ENCODE assay signal across 1 cellular context in the genomic region with DNA sequence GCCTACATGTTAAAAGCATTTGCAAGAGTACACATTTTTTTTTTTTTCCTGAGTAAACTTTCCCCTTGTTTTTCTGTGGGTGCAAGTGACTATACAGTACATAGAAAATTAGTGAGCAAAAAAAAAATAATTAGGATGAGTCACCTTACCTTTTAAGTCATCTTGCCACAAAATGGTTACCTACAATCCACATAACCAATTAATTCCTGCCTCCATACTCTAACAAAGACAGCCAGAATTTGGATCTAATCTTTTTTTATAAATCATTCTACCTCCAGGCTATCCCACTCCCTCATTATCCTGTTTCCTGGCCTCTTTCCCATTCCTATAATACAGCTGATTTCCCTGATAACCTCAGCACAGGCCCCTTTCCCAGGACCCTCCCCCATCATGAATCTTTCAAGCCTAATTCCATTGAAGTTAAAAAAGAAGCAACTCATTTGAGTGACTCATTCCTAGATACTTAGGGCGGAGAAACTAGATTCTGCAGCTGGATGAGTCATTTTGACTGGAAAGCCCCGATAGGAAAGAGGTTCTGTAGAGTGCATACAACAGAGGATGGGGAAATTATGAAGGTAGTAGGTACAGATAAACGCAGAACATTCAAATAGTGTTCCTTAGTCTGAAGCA.
TF ChIP-seq lines count a peak whose summit lies in the region.

No MANE protein-coding gene starts in this region.

TF ChIP-seq in GM12878, 131 proteins besides CTCF, POLR2A, EP300 and RAD21 (continued from another document and continues in another):
- TF ChIP-seq, protein P1, sequence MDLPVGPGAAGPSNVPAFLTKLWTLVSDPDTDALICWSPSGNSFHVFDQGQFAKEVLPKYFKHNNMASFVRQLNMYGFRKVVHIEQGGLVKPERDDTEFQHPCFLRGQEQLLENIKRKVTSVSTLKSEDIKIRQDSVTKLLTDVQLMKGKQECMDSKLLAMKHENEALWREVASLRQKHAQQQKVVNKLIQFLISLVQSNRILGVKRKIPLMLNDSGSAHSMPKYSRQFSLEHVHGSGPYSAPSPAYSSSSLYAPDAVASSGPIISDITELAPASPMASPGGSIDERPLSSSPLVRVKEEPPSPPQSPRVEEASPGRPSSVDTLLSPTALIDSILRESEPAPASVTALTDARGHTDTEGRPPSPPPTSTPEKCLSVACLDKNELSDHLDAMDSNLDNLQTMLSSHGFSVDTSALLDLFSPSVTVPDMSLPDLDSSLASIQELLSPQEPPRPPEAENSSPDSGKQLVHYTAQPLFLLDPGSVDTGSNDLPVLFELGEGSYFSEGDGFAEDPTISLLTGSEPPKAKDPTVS (IDR thresholded peaks at IDR 0.05; ENCODE audit: low read depth, low read length): no peak
- TF ChIP-seq ZNF384 (IDR thresholded peaks at IDR 0.05; ENCODE audit: borderline replicate concordance, low read depth, low read length) (peak; percentile 90), BMI1 (IDR thresholded peaks at IDR 0.05; ENCODE audit: borderline replicate concordance) (peak; percentile 82), ZNF217 (IDR thresholded peaks at IDR 0.05) (peak; percentile 59; the same call in 1 of the 2 replicates), YBX1 (IDR thresholded peaks at IDR 0.05) (no peak), CHD4 (IDR thresholded peaks at IDR 0.05) (no peak), ETV6 (conservative IDR thresholded peaks at IDR 0.05 in 1 of 2, IDR thresholded peaks at IDR 0.05 in 1 of 2; ENCODE audit: borderline replicate concordance in 1 of 2, low read depth in 1 of 2) (peak in 1 of 2 experiments; percentile 69; a peak in 1 of 4 replicates), POLR2AphosphoS2 (IDR thresholded peaks at IDR 0.05; ENCODE audit: low read depth, low read length) (no peak), ATF7 (IDR thresholded peaks at IDR 0.05; ENCODE audit: low read depth) (peak; percentile 86), IRF4 (IDR thresholded peaks at IDR 0.05; ENCODE audit: low read depth, low read length) (peak; percentile 96), SUZ12 (IDR thresholded peaks at IDR 0.05; ENCODE audit: unreplicated experiment) (no peak), TCF12 (IDR thresholded peaks at IDR 0.05; ENCODE audit: low read depth, low read length) (peak; percentile 81), EED (IDR thresholded peaks at IDR 0.05; ENCODE audit: low read depth) (peak; percentile 100), SUPT20H (IDR thresholded peaks at IDR 0.05; ENCODE audit: borderline replicate concordance, control insufficient read depth, low read depth, low read length) (no peak), BACH1 (IDR thresholded peaks at IDR 0.05; ENCODE audit: borderline replicate concordance) (peak; percentile 36; the same call in 1 of the 2 replicates), SIN3A (IDR thresholded peaks at IDR 0.05; ENCODE audit: low read depth, low read length) (no peak), FOS (IDR thresholded peaks at IDR 0.05; ENCODE audit: borderline replicate concordance, extremely low read depth, insufficient read length) (no peak)
- TF ChIP-seq, protein P2, sequence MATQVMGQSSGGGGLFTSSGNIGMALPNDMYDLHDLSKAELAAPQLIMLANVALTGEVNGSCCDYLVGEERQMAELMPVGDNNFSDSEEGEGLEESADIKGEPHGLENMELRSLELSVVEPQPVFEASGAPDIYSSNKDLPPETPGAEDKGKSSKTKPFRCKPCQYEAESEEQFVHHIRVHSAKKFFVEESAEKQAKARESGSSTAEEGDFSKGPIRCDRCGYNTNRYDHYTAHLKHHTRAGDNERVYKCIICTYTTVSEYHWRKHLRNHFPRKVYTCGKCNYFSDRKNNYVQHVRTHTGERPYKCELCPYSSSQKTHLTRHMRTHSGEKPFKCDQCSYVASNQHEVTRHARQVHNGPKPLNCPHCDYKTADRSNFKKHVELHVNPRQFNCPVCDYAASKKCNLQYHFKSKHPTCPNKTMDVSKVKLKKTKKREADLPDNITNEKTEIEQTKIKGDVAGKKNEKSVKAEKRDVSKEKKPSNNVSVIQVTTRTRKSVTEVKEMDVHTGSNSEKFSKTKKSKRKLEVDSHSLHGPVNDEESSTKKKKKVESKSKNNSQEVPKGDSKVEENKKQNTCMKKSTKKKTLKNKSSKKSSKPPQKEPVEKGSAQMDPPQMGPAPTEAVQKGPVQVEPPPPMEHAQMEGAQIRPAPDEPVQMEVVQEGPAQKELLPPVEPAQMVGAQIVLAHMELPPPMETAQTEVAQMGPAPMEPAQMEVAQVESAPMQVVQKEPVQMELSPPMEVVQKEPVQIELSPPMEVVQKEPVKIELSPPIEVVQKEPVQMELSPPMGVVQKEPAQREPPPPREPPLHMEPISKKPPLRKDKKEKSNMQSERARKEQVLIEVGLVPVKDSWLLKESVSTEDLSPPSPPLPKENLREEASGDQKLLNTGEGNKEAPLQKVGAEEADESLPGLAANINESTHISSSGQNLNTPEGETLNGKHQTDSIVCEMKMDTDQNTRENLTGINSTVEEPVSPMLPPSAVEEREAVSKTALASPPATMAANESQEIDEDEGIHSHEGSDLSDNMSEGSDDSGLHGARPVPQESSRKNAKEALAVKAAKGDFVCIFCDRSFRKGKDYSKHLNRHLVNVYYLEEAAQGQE (IDR thresholded peaks at IDR 0.05; ENCODE audit: low read depth, low read length): no peak
- TF ChIP-seq, protein P3, sequence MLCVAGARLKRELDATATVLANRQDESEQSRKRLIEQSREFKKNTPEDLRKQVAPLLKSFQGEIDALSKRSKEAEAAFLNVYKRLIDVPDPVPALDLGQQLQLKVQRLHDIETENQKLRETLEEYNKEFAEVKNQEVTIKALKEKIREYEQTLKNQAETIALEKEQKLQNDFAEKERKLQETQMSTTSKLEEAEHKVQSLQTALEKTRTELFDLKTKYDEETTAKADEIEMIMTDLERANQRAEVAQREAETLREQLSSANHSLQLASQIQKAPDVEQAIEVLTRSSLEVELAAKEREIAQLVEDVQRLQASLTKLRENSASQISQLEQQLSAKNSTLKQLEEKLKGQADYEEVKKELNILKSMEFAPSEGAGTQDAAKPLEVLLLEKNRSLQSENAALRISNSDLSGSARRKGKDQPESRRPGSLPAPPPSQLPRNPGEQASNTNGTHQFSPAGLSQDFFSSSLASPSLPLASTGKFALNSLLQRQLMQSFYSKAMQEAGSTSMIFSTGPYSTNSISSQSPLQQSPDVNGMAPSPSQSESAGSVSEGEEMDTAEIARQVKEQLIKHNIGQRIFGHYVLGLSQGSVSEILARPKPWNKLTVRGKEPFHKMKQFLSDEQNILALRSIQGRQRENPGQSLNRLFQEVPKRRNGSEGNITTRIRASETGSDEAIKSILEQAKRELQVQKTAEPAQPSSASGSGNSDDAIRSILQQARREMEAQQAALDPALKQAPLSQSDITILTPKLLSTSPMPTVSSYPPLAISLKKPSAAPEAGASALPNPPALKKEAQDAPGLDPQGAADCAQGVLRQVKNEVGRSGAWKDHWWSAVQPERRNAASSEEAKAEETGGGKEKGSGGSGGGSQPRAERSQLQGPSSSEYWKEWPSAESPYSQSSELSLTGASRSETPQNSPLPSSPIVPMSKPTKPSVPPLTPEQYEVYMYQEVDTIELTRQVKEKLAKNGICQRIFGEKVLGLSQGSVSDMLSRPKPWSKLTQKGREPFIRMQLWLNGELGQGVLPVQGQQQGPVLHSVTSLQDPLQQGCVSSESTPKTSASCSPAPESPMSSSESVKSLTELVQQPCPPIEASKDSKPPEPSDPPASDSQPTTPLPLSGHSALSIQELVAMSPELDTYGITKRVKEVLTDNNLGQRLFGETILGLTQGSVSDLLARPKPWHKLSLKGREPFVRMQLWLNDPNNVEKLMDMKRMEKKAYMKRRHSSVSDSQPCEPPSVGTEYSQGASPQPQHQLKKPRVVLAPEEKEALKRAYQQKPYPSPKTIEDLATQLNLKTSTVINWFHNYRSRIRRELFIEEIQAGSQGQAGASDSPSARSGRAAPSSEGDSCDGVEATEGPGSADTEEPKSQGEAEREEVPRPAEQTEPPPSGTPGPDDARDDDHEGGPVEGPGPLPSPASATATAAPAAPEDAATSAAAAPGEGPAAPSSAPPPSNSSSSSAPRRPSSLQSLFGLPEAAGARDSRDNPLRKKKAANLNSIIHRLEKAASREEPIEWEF (IDR thresholded peaks at IDR 0.05; ENCODE audit: insufficient replicate concordance, low read depth, low read length): no peak
- TF ChIP-seq, protein P4, sequence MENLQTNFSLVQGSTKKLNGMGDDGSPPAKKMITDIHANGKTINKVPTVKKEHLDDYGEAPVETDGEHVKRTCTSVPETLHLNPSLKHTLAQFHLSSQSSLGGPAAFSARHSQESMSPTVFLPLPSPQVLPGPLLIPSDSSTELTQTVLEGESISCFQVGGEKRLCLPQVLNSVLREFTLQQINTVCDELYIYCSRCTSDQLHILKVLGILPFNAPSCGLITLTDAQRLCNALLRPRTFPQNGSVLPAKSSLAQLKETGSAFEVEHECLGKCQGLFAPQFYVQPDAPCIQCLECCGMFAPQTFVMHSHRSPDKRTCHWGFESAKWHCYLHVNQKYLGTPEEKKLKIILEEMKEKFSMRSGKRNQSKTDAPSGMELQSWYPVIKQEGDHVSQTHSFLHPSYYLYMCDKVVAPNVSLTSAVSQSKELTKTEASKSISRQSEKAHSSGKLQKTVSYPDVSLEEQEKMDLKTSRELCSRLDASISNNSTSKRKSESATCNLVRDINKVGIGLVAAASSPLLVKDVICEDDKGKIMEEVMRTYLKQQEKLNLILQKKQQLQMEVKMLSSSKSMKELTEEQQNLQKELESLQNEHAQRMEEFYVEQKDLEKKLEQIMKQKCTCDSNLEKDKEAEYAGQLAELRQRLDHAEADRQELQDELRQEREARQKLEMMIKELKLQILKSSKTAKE (IDR thresholded peaks at IDR 0.05; ENCODE audit: low read depth, poor library complexity, severe bottlenecking): peak; percentile 68
- TF ChIP-seq, protein P5, sequence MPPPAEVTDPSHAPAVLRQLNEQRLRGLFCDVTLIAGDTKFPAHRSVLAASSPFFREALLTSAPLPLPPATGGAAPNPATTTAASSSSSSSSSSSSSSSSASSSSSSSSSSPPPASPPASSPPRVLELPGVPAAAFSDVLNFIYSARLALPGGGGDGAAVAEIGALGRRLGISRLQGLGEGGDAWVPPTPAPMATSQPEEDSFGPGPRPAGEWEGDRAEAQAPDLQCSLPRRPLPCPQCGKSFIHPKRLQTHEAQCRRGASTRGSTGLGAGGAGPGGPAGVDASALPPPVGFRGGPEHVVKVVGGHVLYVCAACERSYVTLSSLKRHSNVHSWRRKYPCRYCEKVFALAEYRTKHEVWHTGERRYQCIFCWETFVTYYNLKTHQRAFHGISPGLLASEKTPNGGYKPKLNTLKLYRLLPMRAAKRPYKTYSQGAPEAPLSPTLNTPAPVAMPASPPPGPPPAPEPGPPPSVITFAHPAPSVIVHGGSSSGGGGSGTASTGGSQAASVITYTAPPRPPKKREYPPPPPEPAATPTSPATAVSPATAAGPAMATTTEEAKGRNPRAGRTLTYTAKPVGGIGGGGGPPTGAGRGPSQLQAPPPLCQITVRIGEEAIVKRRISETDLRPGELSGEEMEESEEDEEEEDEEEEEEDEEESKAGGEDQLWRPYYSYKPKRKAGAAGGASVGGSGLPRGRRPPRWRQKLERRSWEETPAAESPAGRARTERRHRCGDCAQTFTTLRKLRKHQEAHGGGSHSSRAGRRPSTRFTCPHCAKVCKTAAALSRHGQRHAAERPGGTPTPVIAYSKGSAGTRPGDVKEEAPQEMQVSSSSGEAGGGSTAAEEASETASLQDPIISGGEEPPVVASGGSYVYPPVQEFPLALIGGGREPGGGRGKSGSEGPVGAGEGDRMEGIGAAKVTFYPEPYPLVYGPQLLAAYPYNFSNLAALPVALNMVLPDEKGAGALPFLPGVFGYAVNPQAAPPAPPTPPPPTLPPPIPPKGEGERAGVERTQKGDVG (CRISPR knock-in tag; IDR thresholded peaks at IDR 0.05): no peak
- TF ChIP-seq, protein P6, sequence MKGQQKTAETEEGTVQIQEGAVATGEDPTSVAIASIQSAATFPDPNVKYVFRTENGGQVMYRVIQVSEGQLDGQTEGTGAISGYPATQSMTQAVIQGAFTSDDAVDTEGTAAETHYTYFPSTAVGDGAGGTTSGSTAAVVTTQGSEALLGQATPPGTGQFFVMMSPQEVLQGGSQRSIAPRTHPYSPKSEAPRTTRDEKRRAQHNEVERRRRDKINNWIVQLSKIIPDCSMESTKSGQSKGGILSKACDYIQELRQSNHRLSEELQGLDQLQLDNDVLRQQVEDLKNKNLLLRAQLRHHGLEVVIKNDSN (IDR thresholded peaks at IDR 0.05; ENCODE audit: borderline replicate concordance, extremely low read length, insufficient read depth, low read depth, low read length): no peak
- TF ChIP-seq, protein P7, sequence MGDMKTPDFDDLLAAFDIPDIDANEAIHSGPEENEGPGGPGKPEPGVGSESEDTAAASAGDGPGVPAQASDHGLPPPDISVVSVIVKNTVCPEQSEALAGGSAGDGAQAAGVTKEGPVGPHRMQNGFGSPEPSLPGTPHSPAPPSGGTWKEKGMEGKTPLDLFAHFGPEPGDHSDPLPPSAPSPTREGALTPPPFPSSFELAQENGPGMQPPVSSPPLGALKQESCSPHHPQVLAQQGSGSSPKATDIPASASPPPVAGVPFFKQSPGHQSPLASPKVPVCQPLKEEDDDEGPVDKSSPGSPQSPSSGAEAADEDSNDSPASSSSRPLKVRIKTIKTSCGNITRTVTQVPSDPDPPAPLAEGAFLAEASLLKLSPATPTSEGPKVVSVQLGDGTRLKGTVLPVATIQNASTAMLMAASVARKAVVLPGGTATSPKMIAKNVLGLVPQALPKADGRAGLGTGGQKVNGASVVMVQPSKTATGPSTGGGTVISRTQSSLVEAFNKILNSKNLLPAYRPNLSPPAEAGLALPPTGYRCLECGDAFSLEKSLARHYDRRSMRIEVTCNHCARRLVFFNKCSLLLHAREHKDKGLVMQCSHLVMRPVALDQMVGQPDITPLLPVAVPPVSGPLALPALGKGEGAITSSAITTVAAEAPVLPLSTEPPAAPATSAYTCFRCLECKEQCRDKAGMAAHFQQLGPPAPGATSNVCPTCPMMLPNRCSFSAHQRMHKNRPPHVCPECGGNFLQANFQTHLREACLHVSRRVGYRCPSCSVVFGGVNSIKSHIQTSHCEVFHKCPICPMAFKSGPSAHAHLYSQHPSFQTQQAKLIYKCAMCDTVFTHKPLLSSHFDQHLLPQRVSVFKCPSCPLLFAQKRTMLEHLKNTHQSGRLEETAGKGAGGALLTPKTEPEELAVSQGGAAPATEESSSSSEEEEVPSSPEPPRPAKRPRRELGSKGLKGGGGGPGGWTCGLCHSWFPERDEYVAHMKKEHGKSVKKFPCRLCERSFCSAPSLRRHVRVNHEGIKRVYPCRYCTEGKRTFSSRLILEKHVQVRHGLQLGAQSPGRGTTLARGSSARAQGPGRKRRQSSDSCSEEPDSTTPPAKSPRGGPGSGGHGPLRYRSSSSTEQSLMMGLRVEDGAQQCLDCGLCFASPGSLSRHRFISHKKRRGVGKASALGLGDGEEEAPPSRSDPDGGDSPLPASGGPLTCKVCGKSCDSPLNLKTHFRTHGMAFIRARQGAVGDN (IDR thresholded peaks at IDR 0.05): no peak
